Comparison of ENCODE assay signal across 14 cellular contexts in the genomic region with DNA sequence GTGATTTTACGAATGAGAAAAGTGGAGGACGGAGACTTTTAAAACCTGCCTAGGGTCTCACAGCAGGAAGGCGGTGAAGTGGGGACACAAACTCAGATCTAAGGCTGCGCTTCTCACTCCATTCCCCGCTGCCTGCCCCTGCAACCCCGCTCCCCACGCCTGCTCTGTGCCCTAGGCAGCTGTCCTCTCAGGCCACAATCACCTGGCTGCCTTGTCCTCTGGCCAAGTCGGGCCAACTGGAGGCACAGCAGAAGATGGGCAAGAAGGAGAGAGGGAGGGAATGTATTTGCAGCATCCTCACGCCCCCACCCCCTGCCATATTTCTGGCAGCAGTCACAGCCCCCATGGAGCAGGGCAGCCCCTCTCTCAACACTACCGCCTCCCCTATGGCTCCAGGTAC.
DNase-seq lines count a peak whose midpoint lies in the region; ATAC-seq and TF ChIP-seq lines count a peak whose summit lies in the region.
"Had no signal": no experiment of that assay in that cellular context is flagged by ENCODE, and none has a peak within 500 bp of the region (broad histone marks: within the 10 kb centered on the region; RNA-seq: fewer than 3 reads in every experiment).

No MANE protein-coding gene starts in this region.

- intact Hi-C loops in psoas muscle (cut with DNase I) = no loop called here

- no peak for TF ChIP-seq CTCF in right atrium auricular region (IDR thresholded peaks at IDR 0.05)
- TF ChIP-seq CTCF in psoas muscle (IDR thresholded peaks at IDR 0.05) = no peak

- H3K4me1 ChIP-seq in BLaER1 treated with 17β-estradiol and CSF1 and Interleukin-3, amounts not matched to agents 10 nM and 100 nM = peaks cover 38 to 81% (median 80%) of the 10 kb centered on the region in 10 experiments
- H3K4me1 ChIP-seq in right atrium auricular region = peaks cover 0 to 78% of the 10 kb centered on the region in 2 donors
- peaks cover 35% of the 10 kb centered on the region for H3K4me1 ChIP-seq in psoas muscle

- peak overlapping the region in 2 of 11 experiments; percentile 1 to 34; a peak in 1 of 22 replicates for H3K9ac ChIP-seq in BLaER1 treated with 17β-estradiol and CSF1 and Interleukin-3, amounts not matched to agents 10 nM and 100 nM
- H3K9ac ChIP-seq: parathyroid adenoma had no signal

- peak overlapping the region in 9 of 11 experiments; percentile 8 to 92 (median 24); a peak in 14 of 22 replicates for H3K4me2 ChIP-seq in BLaER1 treated with 17β-estradiol and CSF1 and Interleukin-3, amounts not matched to agents 10 nM and 100 nM

- no peaks in the 10 kb centered on the region for H3K27me3 ChIP-seq in BLaER1 treated with 17β-estradiol and CSF1 and Interleukin-3, amounts not matched to agents 10 nM and 100 nM
- H3K27me3 ChIP-seq in right atrium auricular region = no peaks in the 10 kb centered on the region
- H3K27me3 ChIP-seq in psoas muscle (ENCODE audit: insufficient read depth in 3 of 3, low read length in 2 of 3) = no peaks in the 10 kb centered on the region

- peaks cover 0 to 25% (median 4%) of the 10 kb centered on the region in 11 experiments; a peak in 10 of 22 replicates for H3K36me3 ChIP-seq in BLaER1 treated with 17β-estradiol and CSF1 and Interleukin-3, amounts not matched to agents 10 nM and 100 nM
- H3K36me3 ChIP-seq in right atrium auricular region (peaks cover 11% of the 10 kb centered on the region), psoas muscle (ENCODE audit: insufficient read depth in 1 of 2, low read depth in 1 of 2) (no peaks in the 10 kb centered on the region)

- H3K27ac ChIP-seq in BLaER1 treated with 17β-estradiol and CSF1 and Interleukin-3, amounts not matched to agents 10 nM and 100 nM = no peak overlapping the region
- H3K27ac ChIP-seq in angular gyrus (ENCODE audit: low read depth, low read length) = peak overlapping the region; percentile 45
- peak overlapping the region; percentile 63 to 70 for H3K27ac ChIP-seq in right atrium auricular region
- peak overlapping the region; percentile 75 for H3K27ac ChIP-seq in psoas muscle
- H3K27ac ChIP-seq: parathyroid adenoma had no signal

- peaks cover 0 to under 1% (median 0%) of the 10 kb centered on the region in 11 experiments; a peak in 1 of 22 replicates for H3K9me3 ChIP-seq in BLaER1 treated with 17β-estradiol and CSF1 and Interleukin-3, amounts not matched to agents 10 nM and 100 nM (replicated peaks in 1 of 11)
- H3K9me3 ChIP-seq in right atrium auricular region = no peaks in the 10 kb centered on the region
- H3K9me3 ChIP-seq in psoas muscle = no peaks in the 10 kb centered on the region

- H4K20me1 ChIP-seq in BLaER1 treated with 17β-estradiol and CSF1 and Interleukin-3, amounts not matched to agents 10 nM and 100 nM = peaks cover 8 to 98% (median 74%) of the 10 kb centered on the region in 11 experiments; a peak in 21 of 22 replicates

- DNase-seq in right atrium auricular region (ENCODE audit: low spot score) (no peak), psoas muscle (no peak), NOMO-1 (lab: John Stamatoyannopoulos, UW; ENCODE audit: unreplicated experiment in 2 of 2) (no peak), SIG-M5 (lab: John Stamatoyannopoulos, UW) (no peak)
- DNase-seq in activated effector memory CD4-positive, alpha-beta T cell treated with anti-CD3 and anti-CD28 coated beads, Interleukin-2, amount 50 U/mL, for 16 hours = no peak
- DNase-seq: activated CD8-positive, alpha-beta memory T cell treated with anti-CD3 and anti-CD28 coated beads for 24 hours; amniotic stem cell; cortex of kidney; GDM1; NCI-H226 had no signal

- no peak overlapping the region for H3K4me3 ChIP-seq in BLaER1 treated with 17β-estradiol and CSF1 and Interleukin-3, amounts not matched to agents 10 nM and 100 nM
- H3K4me3 ChIP-seq in right atrium auricular region (no peak overlapping the region), psoas muscle (no peak overlapping the region)

- 60 to 73% (median 63%) methylated on average over 10 of the region's 10 CpGs for WGBS in psoas muscle, 3 donors

- ATAC-seq in psoas muscle (peak; percentile 42 to 79 (median 63)), HG03442 (IDR thresholded peaks at IDR 0.05; ENCODE audit: unreplicated experiment) (no peak)

Comparison
In these comparisons a context has a peak if more than half of its experiments do, and no peak if none do; other contexts are left out.
1. H3K27ac ChIP-seq: peak in angular gyrus (single experiment), right atrium auricular region (2 of 2) and psoas muscle (single experiment); none in BLaER1 treated with 17β-estradiol and CSF1 and Interleukin-3, amounts not matched to agents 10 nM and 100 nM (0 of 11).